ENCODE assay signal across 25 cellular contexts in the genomic region with DNA sequence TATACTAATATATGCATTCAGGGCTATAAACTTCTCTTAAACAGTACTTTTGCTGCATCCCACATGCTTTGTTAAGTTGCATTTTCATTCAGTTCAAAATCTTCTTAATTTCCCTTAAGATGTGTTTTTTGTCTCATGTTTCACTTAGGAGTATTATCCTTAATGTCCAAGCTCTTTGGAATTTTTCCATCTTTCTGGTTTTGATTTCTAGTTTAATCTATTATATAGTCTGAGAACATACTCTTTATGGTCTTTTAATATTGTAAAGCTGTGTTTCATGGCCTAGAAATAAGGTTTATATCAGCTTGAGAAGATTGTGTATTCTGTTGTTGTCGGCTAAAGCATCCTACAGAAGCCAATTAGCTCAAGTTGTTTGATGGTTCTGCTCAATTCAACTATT.
"Had no signal": no experiment of that assay in that cellular context is flagged by ENCODE, and none has a peak within 500 bp of the region (broad histone marks: within the 10 kb centered on the region; RNA-seq: fewer than 3 reads in every experiment).

No MANE protein-coding gene starts in this region.

- DNase-seq: activated CD4-positive, alpha-beta memory T cell treated with anti-CD3 and anti-CD28 coated beads for 36 hours; activated CD4-positive, alpha-beta T cell treated with anti-CD3 and anti-CD28 coated beads, Interleukin-2, amount 10 ng/mL, durations not matched to agents 7 days and 5 days; activated CD4-positive, CD25-positive, alpha-beta regulatory T cell; activated CD8-positive, alpha-beta memory T cell treated with anti-CD3 and anti-CD28 coated beads for 24 hours; activated gamma-delta T cell; activated naive CD4-positive, alpha-beta T cell treated with anti-CD3 and anti-CD28 coated beads for 36 hours; activated T-cell treated with anti-CD3 and anti-CD28 coated beads, Interleukin-2, amount 50 U/mL, for 48 hours; anterior cingulate cortex; caudate nucleus; KG1; NCI-H1048; NCI-H345; NCI-H510A; NCI-H526 treated with DMSO at 0.1 percent for 48 hours; NK-92 treated with Interleukin-12 subunit alpha and Interleukin-12 subunit beta, amount 100 ng/mL, for 24 hours; OCI-M1; RPMI8226; T-helper 17 cell; T-helper 9 cell had no signal

- H3K27me3 Mint-ChIP-seq: activated CD4-positive, alpha-beta memory T cell treated with anti-CD3 and anti-CD28 coated beads for 36 hours; activated CD4-positive, alpha-beta T cell treated with anti-CD3 and anti-CD28 coated beads, Interleukin-2, amount 10 ng/mL, durations not matched to agents 7 days and 5 days; activated naive CD8-positive, alpha-beta T cell; activated T-helper 17 cell treated with anti-CD3 and anti-CD28 coated beads, Interleukin-2, amount 50 U/mL, for 72 hours; T-helper 17 cell had no signal

- H3K27me3 ChIP-seq: breast epithelium, SJCRH30 had no signal

- H3K36me3 ChIP-seq: breast epithelium, SJCRH30 had no signal

- H3K36me3 Mint-ChIP-seq: activated CD4-positive, alpha-beta memory T cell treated with anti-CD3 and anti-CD28 coated beads for 36 hours; activated naive CD8-positive, alpha-beta T cell had no signal

- H3K9me3 ChIP-seq: breast epithelium, SJCRH30 had no signal

- ATAC-seq: activated T-helper 17 cell treated with anti-CD3 and anti-CD28 coated beads, Interleukin-2, amount 50 U/mL, for 72 hours; Panc1; Right ventricle myocardium inferior; T-helper 17 cell had no signal

- H3K4me3 Mint-ChIP-seq: activated CD4-positive, alpha-beta memory T cell treated with anti-CD3 and anti-CD28 coated beads for 36 hours; activated CD4-positive, alpha-beta T cell treated with anti-CD3 and anti-CD28 coated beads, Interleukin-2, amount 10 ng/mL, durations not matched to agents 7 days and 5 days; activated naive CD4-positive, alpha-beta T cell treated with anti-CD3 and anti-CD28 coated beads for 36 hours; activated naive CD8-positive, alpha-beta T cell; activated T-helper 17 cell treated with anti-CD3 and anti-CD28 coated beads, Interleukin-2, amount 50 U/mL, for 72 hours; T-helper 17 cell had no signal

- H3K4me1 Mint-ChIP-seq: activated CD4-positive, alpha-beta T cell treated with anti-CD3 and anti-CD28 coated beads, Interleukin-2, amount 10 ng/mL, durations not matched to agents 7 days and 5 days; activated T-helper 17 cell treated with anti-CD3 and anti-CD28 coated beads, Interleukin-2, amount 50 U/mL, for 72 hours; T-helper 17 cell had no signal

- H3K4me1 ChIP-seq: breast epithelium had no signal

- H3K27ac Mint-ChIP-seq: activated CD4-positive, alpha-beta memory T cell treated with anti-CD3 and anti-CD28 coated beads for 36 hours; activated CD4-positive, alpha-beta T cell treated with anti-CD3 and anti-CD28 coated beads, Interleukin-2, amount 10 ng/mL, durations not matched to agents 7 days and 5 days; activated naive CD4-positive, alpha-beta T cell treated with anti-CD3 and anti-CD28 coated beads for 36 hours; activated naive CD8-positive, alpha-beta T cell; activated T-helper 17 cell treated with anti-CD3 and anti-CD28 coated beads, Interleukin-2, amount 50 U/mL, for 72 hours; T-helper 17 cell had no signal

- H3K4me3 ChIP-seq: breast epithelium, SJCRH30 had no signal
